ENCODE assay signal across 26 cellular contexts in genomic region chr13:101007245-101007644, GRCh38.
"Had no signal": no experiment of that assay in that cellular context is flagged by ENCODE, and none has a peak within 500 bp of the region (broad histone marks: within the 10 kb centered on the region; RNA-seq: fewer than 3 reads in every experiment).

No MANE protein-coding gene starts in this region.

- DNase-seq: dorsolateral prefrontal cortex; effector CD4-positive, alpha-beta T cell; foreskin fibroblast; gastrocnemius medialis; heart left ventricle; left cardiac atrium; left lung; mesenchymal stem cell; midbrain; naive thymus-derived CD4-positive, alpha-beta T cell; stimulated activated CD4-positive, alpha-beta T cell treated with anti-CD3 and anti-CD28 coated beads, Interleukin-12 subunit alpha, Interleukin-12 subunit beta, amount 100 ng/mL, for 4 hours; stimulated activated CD4-positive, alpha-beta T cell treated with anti-CD3 and anti-CD28 coated beads, Interleukin-1b, Interleukin-23, amount 100 ng/mL, for 48 hours; stimulated activated CD4-positive, alpha-beta T cell treated with anti-CD3 and anti-CD28 coated beads, Interleukin-4, amount 100 ng/mL, for 1 hour; stimulated activated CD8-positive, alpha-beta memory T cell treated with anti-CD3 and anti-CD28 coated beads, Interleukin-4, amount 100 ng/mL, for 48 hours; stimulated activated naive CD4-positive, alpha-beta T cell treated with Interleukin-2 at 50 U/mL for 16 hours; stomach; thyroid gland had no signal

- H3K36me3 ChIP-seq: gastrocnemius medialis, heart left ventricle, left lung, neural progenitor cell, stomach, thyroid gland had no signal

- ATAC-seq: esophagus mucosa; gastrocnemius medialis; heart left ventricle; left cardiac atrium; left lung; naive thymus-derived CD4-positive, alpha-beta T cell; sciatic nerve had no signal

- H3K79me2 ChIP-seq: hepatocyte, parathyroid adenoma had no signal

- H3K9me3 ChIP-seq: gastrocnemius medialis, heart left ventricle, left lung, stomach, thyroid gland had no signal

- H3K4me1 ChIP-seq: gastrocnemius medialis, heart left ventricle, left lung, neural progenitor cell, parathyroid adenoma, stomach, thyroid gland had no signal

- H3K4me2 ChIP-seq: hepatocyte, neural progenitor cell, smooth muscle cell had no signal

- H3K4me3 ChIP-seq: dorsolateral prefrontal cortex, gastrocnemius medialis, heart left ventricle, hepatocyte, left lung, neural progenitor cell, smooth muscle cell, stomach, thyroid gland had no signal

- H3K9ac ChIP-seq: neural progenitor cell, parathyroid adenoma had no signal

- H3K27me3 ChIP-seq: gastrocnemius medialis, heart left ventricle, hepatocyte, left lung, neural progenitor cell, thyroid gland had no signal

- H3K27ac ChIP-seq: dorsolateral prefrontal cortex, epithelial cell of prostate, gastrocnemius medialis, heart left ventricle, hepatocyte, left lung, neural progenitor cell, parathyroid adenoma, stomach, thyroid gland had no signal

- H2AFZ ChIP-seq: hepatocyte, neural progenitor cell, parathyroid adenoma had no signal

- FAIRE-seq: colon, islet of Langerhans had no signal
